8 cellular contexts compared by ENCODE assay signal in genomic region chr1:224435318-224435763, GRCh38. TPM values are rescaled to one million over a fixed set of nuclear protein-coding genes. Genes with fewer than 3 reads are reported as not detected.
DNase-seq lines count a peak whose midpoint lies in the region; ATAC-seq and TF ChIP-seq lines count a peak whose summit lies in the region.

No MANE protein-coding gene starts in this region.

- peaks cover 0 to 16% (median 10%) of the 10 kb centered on the region in 9 donors for H3K36me3 ChIP-seq in heart left ventricle

- in situ Hi-C loops in KBM-7 (cut with MboI; ENCODE audit: low pct_unique_long_range_greater_than_20kb, low sequenced_read_pairs) = no loop called here

- TF ChIP-seq CTCF in heart left ventricle (IDR thresholded peaks at IDR 0.05) = no peak

- H3K4me3 ChIP-seq in heart left ventricle = peak overlapping the region; percentile 60 to 91 (median 86)

- H3K4me1 ChIP-seq in heart left ventricle = peaks cover 7 to 45% (median 32%) of the 10 kb centered on the region in 12 donors

- WGBS in heart left ventricle, 4 donors = 5 to 10% (median 7%) methylated on average over 3 to 4 of the region's 4 CpGs

- no peaks in the 10 kb centered on the region for H3K27me3 ChIP-seq in heart left ventricle

- H3K27ac ChIP-seq in heart left ventricle = peak overlapping the region; percentile 85 to 97 (median 95)

- intact Hi-C loops in heart left ventricle (cut with DNase I) = loop anchor here in 1 of 10 donors (2.0 kb wide), 1 partner anchor 21 kb away; no protein-coding TSS in a partner anchor

- H3K27ac Mint-ChIP-seq in activated naive CD4-positive, alpha-beta T cell treated with anti-CD3 and anti-CD28 coated beads, Interleukin-2, amount 50 U/mL, for 72 hours = peak overlapping the region; percentile 90 to 98

- H3K9me3 ChIP-seq in heart left ventricle = no peaks in the 10 kb centered on the region

- DNase-seq in ELR (ENCODE audit: low read depth) = peak; percentile 81
- DNase-seq in KBM-7 = peak; percentile 60
- peak in 1 of 2 donors; percentile 17 for DNase-seq in activated naive CD4-positive, alpha-beta T cell treated with anti-CD3 and anti-CD28 coated beads, Interleukin-2, amount 50 U/mL, for 72 hours (ENCODE audit: low spot score in 2 of 2)
- DNase-seq in heart left ventricle = no peak
- DNase-seq in pons (ENCODE audit: low spot score) = peak; percentile 28
- DNase-seq in hippocampal formation (lab: John Stamatoyannopoulos, UW) = no peak
- no peak for DNase-seq in effector CD8-positive, alpha-beta T cell (lab: John Stamatoyannopoulos, UW)

- no peaks in the 10 kb centered on the region for H3K9me3 Mint-ChIP-seq in activated naive CD4-positive, alpha-beta T cell treated with anti-CD3 and anti-CD28 coated beads, Interleukin-2, amount 50 U/mL, for 72 hours

- peaks cover 12 to 16% of the 10 kb centered on the region in 2 donors for H3K36me3 Mint-ChIP-seq in activated naive CD4-positive, alpha-beta T cell treated with anti-CD3 and anti-CD28 coated beads, Interleukin-2, amount 50 U/mL, for 72 hours

- ATAC-seq in GM21529 (IDR thresholded peaks at IDR 0.05; ENCODE audit: unreplicated experiment) (peak; percentile 12), heart left ventricle (peak; percentile 16 to 21 (median 18))
- ATAC-seq in activated naive CD4-positive, alpha-beta T cell treated with anti-CD3 and anti-CD28 coated beads, Interleukin-2, amount 50 U/mL, for 72 hours = peak; percentile 30 to 32

- TF ChIP-seq POLR2A in heart left ventricle (IDR thresholded peaks at IDR 0.05) = no peak

RNA-seq across cellular contexts. Expression of gene WDR26, which starts 0.7 kb away (rescaled TPM):
- total RNA-seq in activated naive CD4-positive, alpha-beta T cell treated with anti-CD3 and anti-CD28 coated beads, Interleukin-2, amount 50 U/mL, for 72 hours = 10 to 100 TPM; 74.3 to 86.3 TPM
- 10 to 100 TPM; 44.3 to 83.8 (median 64.2) TPM for total RNA-seq in heart left ventricle
- 10 to 100 TPM; 20.2 to 28.7 TPM for polyA plus RNA-seq in heart left ventricle

Comparison
In these comparisons a context has a peak if more than half of its experiments do, and no peak if none do; other contexts are left out.
1. DNase-seq: peak in ELR (single experiment), KBM-7 (single experiment) and pons (single experiment); none in heart left ventricle (0 of 5), hippocampal formation (0 of 2) and effector CD8-positive, alpha-beta T cell (single experiment).
2. Peak in every context shown above with its lines, with median percentiles within 50 percentile points of each other: ATAC-seq.